ENCODE assay signal across 8 cellular contexts in genomic region chr12:95857799-95858198, GRCh38. TPM values are rescaled to one million over a fixed set of nuclear protein-coding genes. Genes with fewer than 3 reads are reported as not detected.
DNase-seq lines count a peak whose midpoint lies in the region; ATAC-seq and TF ChIP-seq lines count a peak whose summit lies in the region.

No MANE protein-coding gene starts in this region.

- H3K27me3 ChIP-seq in MM.1S (replicated peaks; ENCODE audit: insufficient read depth, low read length) (no peaks in the 10 kb centered on the region), endodermal cell (ENCODE audit: control insufficient read depth, insufficient read depth, low read length, poor library complexity, severe bottlenecking) (no peaks in the 10 kb centered on the region), osteoblast (ENCODE audit: insufficient read depth, low read length) (peaks cover 6% of the 10 kb centered on the region)

- no peaks in the 10 kb centered on the region for H3F3A ChIP-seq in MM.1S (ENCODE audit: insufficient read depth, low read length)

- no peaks in the 10 kb centered on the region for H3K27me3 Mint-ChIP-seq in endodermal cell (ENCODE audit: insufficient read depth)

- peak overlapping the region; percentile 71; the same call in 1 of the 2 replicates for H2AFZ ChIP-seq in MM.1S (ENCODE audit: low read length)
- H2AFZ ChIP-seq in osteoblast (ENCODE audit: low read length) = peak overlapping the region; percentile 97

- in situ Hi-C loops in ACHN (cut with HindIII; ENCODE audit: low pct_ligation_motif_present, low pct_unique_long_range_greater_than_20kb, low sequenced_read_pairs) = no loop called here

- peaks cover 26% of the 10 kb centered on the region for H3K36me3 Mint-ChIP-seq in endodermal cell (ENCODE audit: low read depth)

- peak overlapping the region; percentile 79 for H3K4me2 ChIP-seq in MM.1S (ENCODE audit: low read depth, low read length)
- H3K4me2 ChIP-seq in osteoblast (ENCODE audit: insufficient read depth, low read length) = peak overlapping the region; percentile 96

- no peak overlapping the region for H3K4me3 Mint-ChIP-seq in endodermal cell

- H3K9me2 ChIP-seq in MM.1S (replicated peaks; ENCODE audit: insufficient read depth, low read length) = no peaks in the 10 kb centered on the region

- H3K9ac ChIP-seq in MM.1S (ENCODE audit: low read length) (no peak overlapping the region), endodermal cell (ENCODE audit: extremely low read depth, low read length, poor library complexity, severe bottlenecking) (no peak overlapping the region)

- H3K9me3 Mint-ChIP-seq in endodermal cell = peaks cover 18% of the 10 kb centered on the region

- H3K4me1 ChIP-seq in MM.1S (ENCODE audit: low read length) (peaks cover 5% of the 10 kb centered on the region; the same call in 1 of the 2 replicates), endodermal cell (ENCODE audit: control insufficient read depth, insufficient read depth, low read length) (peaks cover 11% of the 10 kb centered on the region), osteoblast (ENCODE audit: insufficient read depth, low read length) (peaks cover 10% of the 10 kb centered on the region)

- H3K79me2 ChIP-seq in MM.1S (ENCODE audit: low read length) = peaks cover 40% of the 10 kb centered on the region
- peaks cover 41% of the 10 kb centered on the region for H3K79me2 ChIP-seq in osteoblast (ENCODE audit: insufficient read depth, low read length)

- no peaks in the 10 kb centered on the region for H3K9me3 ChIP-seq in MM.1S (replicated peaks; ENCODE audit: insufficient read depth, low read length)
- peaks cover 26% of the 10 kb centered on the region for H3K9me3 ChIP-seq in endodermal cell (ENCODE audit: control insufficient read depth, low read length)
- no peaks in the 10 kb centered on the region for H3K9me3 ChIP-seq in osteoblast (ENCODE audit: low read depth, low read length)

- H3K36me3 ChIP-seq in MM.1S (replicated peaks; ENCODE audit: insufficient read depth, low read length) (no peaks in the 10 kb centered on the region), endodermal cell (ENCODE audit: control insufficient read depth, insufficient read depth, low read length) (peaks cover 28% of the 10 kb centered on the region), osteoblast (ENCODE audit: insufficient read depth, low read length) (peaks cover 20% of the 10 kb centered on the region)

- DNase-seq in MM.1S = no peak
- no peak for DNase-seq in endodermal cell
- no peak for DNase-seq in osteoblast (ENCODE audit: insufficient read length, low spot score, missing footprints)
- DNase-seq in ACHN = no peak
- no peak for DNase-seq in Kasumi-1 (lab: John Stamatoyannopoulos, UW)

- H3K27ac Mint-ChIP-seq in endodermal cell = peak overlapping the region; percentile 54

- H3K4me1 Mint-ChIP-seq in endodermal cell = peaks cover 20% of the 10 kb centered on the region

- 77 to 92% methylated on average over 15 to 18 of the region's 18 CpGs for WGBS in endodermal cell (ENCODE audit: insufficient coverage in 1 of 2, insufficient read length in 1 of 2), 2 experiments

- H3K27ac ChIP-seq in C4-2B = peak overlapping the region; percentile 81
- no peak overlapping the region for H3K27ac ChIP-seq in MM.1S (ENCODE audit: low read length)
- no peak overlapping the region for H3K27ac ChIP-seq in endodermal cell (ENCODE audit: low read depth, low read length)
- no peak overlapping the region for H3K27ac ChIP-seq in osteoblast (ENCODE audit: low read depth, low read length)

- no peak for TF ChIP-seq CTCF in C4-2B (conservative IDR thresholded peaks at IDR 0.05)
- TF ChIP-seq CTCF in MM.1S (IDR thresholded peaks at IDR 0.05; ENCODE audit: low read length) = no peak
- no peak for TF ChIP-seq CTCF in endodermal cell (conservative IDR thresholded peaks at IDR 0.05)
- TF ChIP-seq CTCF in osteoblast (IDR thresholded peaks at IDR 0.05; ENCODE audit: extremely low read depth, low read depth, low read length) = no peak

- H4K20me1 ChIP-seq in MM.1S (ENCODE audit: insufficient read depth, low read length) = no peaks in the 10 kb centered on the region
- peaks cover 5% of the 10 kb centered on the region for H4K20me1 ChIP-seq in osteoblast (ENCODE audit: insufficient read depth, low read length)

- ATAC-seq in GM21447 (IDR thresholded peaks at IDR 0.05; ENCODE audit: unreplicated experiment) = no peak
- no peak for ATAC-seq in HG03095 (IDR thresholded peaks at IDR 0.05; ENCODE audit: unreplicated experiment)

- H3K4me3 ChIP-seq in MM.1S (ENCODE audit: low read length) (no peak overlapping the region), endodermal cell (ENCODE audit: low read length) (peak overlapping the region; percentile 94), osteoblast (ENCODE audit: insufficient read depth, low read length) (peak overlapping the region; percentile 95)

RNA-seq across cellular contexts. Expression of gene SNRPF, which starts 1.0 kb away (rescaled TPM):
- 10 to 100 TPM; 59.6 to 66.5 TPM for total RNA-seq in endodermal cell
- polyA plus RNA-seq in endodermal cell (2013, experiment 1 of 2) = 151 TPM
- 143 TPM for polyA plus RNA-seq in endodermal cell (2013, experiment 2 of 2)
- total RNA-seq in osteoblast = 6.2 and 6.8 TPM in 2 replicates
